In genomic region chr17:81064746-81065475, GRCh38 we compare ENCODE assay signal across 11 cellular contexts. TPM values are rescaled to one million over a fixed set of nuclear protein-coding genes. Genes with fewer than 3 reads are reported as not detected.
DNase-seq lines count a peak whose midpoint lies in the region; ATAC-seq and TF ChIP-seq lines count a peak whose summit lies in the region.
"Had no signal": no experiment of that assay in that cellular context is flagged by ENCODE, and none has a peak within 500 bp of the region (broad histone marks: within the 10 kb centered on the region; RNA-seq: fewer than 3 reads in every experiment).

No MANE protein-coding gene starts in this region.

- no peaks in the 10 kb centered on the region for H3K27me3 Mint-ChIP-seq in Caco-2 (ENCODE audit: insufficient read depth, unreplicated experiment)

- H3K23ac ChIP-seq in trophoblast cell (ENCODE audit: low read length) = no peak overlapping the region

- TF ChIP-seq POLR2A in GM18505 (IDR thresholded peaks at IDR 0.05; ENCODE audit: borderline replicate concordance, extremely low read depth, insufficient read depth, insufficient read length) = no peak

- peaks cover 98% of the 10 kb centered on the region for H3K27me3 ChIP-seq in BLaER1
- no peaks in the 10 kb centered on the region for H3K27me3 ChIP-seq in trophoblast cell (ENCODE audit: insufficient read depth, low read length)
- no peaks in the 10 kb centered on the region for H3K27me3 ChIP-seq in Caco-2 (replicated peaks; ENCODE audit: control insufficient read depth, insufficient read depth, low read length)

- H2BK5ac ChIP-seq in trophoblast cell (ENCODE audit: low read depth, low read length, poor library complexity) = peak overlapping the region; percentile 20

- H3K4me3 Mint-ChIP-seq in Caco-2 (ENCODE audit: unreplicated experiment) = no peak overlapping the region

- no peak overlapping the region for H3K9ac ChIP-seq in BLaER1
- no peak overlapping the region for H3K9ac ChIP-seq in trophoblast cell (ENCODE audit: low read length)

- no peaks in the 10 kb centered on the region for H3K9me3 Mint-ChIP-seq in Caco-2 (ENCODE audit: unreplicated experiment)

- no peak overlapping the region for H3K27ac ChIP-seq in BLaER1
- H3K27ac ChIP-seq in angular gyrus (ENCODE audit: low read depth, low read length) = peak overlapping the region; percentile 81
- peak overlapping the region; percentile 4 for H3K27ac ChIP-seq in trophoblast cell (ENCODE audit: low read depth, low read length)

- 0 out of 2 replicates have a peak overlapping the region, but pooled peaks have one; percentile 2 for H3K4me2 ChIP-seq in BLaER1
- no peak overlapping the region for H3K4me2 ChIP-seq in trophoblast cell (ENCODE audit: low read length)

- peak overlapping the region; percentile 9 for H2BK120ac ChIP-seq in trophoblast cell (ENCODE audit: insufficient read depth, low read length, poor library complexity)

- H2AK5ac ChIP-seq in trophoblast cell (ENCODE audit: low read length) = no peak overlapping the region

- H2BK12ac ChIP-seq in trophoblast cell (ENCODE audit: low read length) = peak overlapping the region; percentile 21

- peak overlapping the region; percentile 27 for H4K91ac ChIP-seq in trophoblast cell (ENCODE audit: low read depth, low read length)

- H4K8ac ChIP-seq in trophoblast cell (ENCODE audit: low read depth, low read length) = peak overlapping the region; percentile 10

- POLR2A ChIA-PET in Caco-2 (lab: Charles Lee) = no interaction called here

- WGBS in trophoblast cell (ENCODE audit: extremely low coverage, insufficient coverage, insufficient read length) = no CpG with 5 or more reads among the region's 17 CpGs

- H3K4ac ChIP-seq in trophoblast cell (ENCODE audit: low read depth, low read length) = peak overlapping the region; percentile 11

- H3K14ac ChIP-seq in trophoblast cell (ENCODE audit: low read length) = peak overlapping the region; percentile 18

- H3K36me3 ChIP-seq in BLaER1 (no peaks in the 10 kb centered on the region), trophoblast cell (ENCODE audit: control insufficient read depth in 1 of 2, insufficient read depth in 2 of 2, low read length in 2 of 2) (peaks cover 29 to 50% of the 10 kb centered on the region in 2 experiments), Caco-2 (ENCODE audit: control insufficient read depth, insufficient read depth, low read length) (peaks cover 3% of the 10 kb centered on the region)

- H3K79me1 ChIP-seq in trophoblast cell (ENCODE audit: low read length) = peaks cover 7% of the 10 kb centered on the region

- no peak for ATAC-seq in GM18505 (IDR thresholded peaks at IDR 0.05; ENCODE audit: unreplicated experiment)

- peaks cover 59% of the 10 kb centered on the region for H3K4me1 ChIP-seq in BLaER1
- peaks cover 19 to 24% of the 10 kb centered on the region in 2 experiments for H3K4me1 ChIP-seq in trophoblast cell (ENCODE audit: control insufficient read depth in 1 of 2, insufficient read depth in 2 of 2, low read length in 2 of 2)
- H3K4me1 ChIP-seq in Caco-2 = 0 out of 2 replicates have a peak, but pooled peaks cover 3% of the 10 kb centered on the region

- H3K27ac Mint-ChIP-seq in Caco-2 (ENCODE audit: unreplicated experiment) = no peak overlapping the region

- TF ChIP-seq CTCF in Caco-2 (IDR thresholded peaks at IDR 0.05; ENCODE audit: insufficient read depth in 1 of 2, low read depth in 1 of 2, low read length in 1 of 2, severe bottlenecking in 1 of 2, unreplicated experiment in 1 of 2) = no peak

- peaks cover 5% of the 10 kb centered on the region for H3K36me3 Mint-ChIP-seq in Caco-2 (ENCODE audit: insufficient read depth, unreplicated experiment)

- DNase-seq in head of caudate nucleus (peak in 29 of 42 donors; percentile 29 to 81 (median 56)), trophoblast cell (no peak), Caco-2 (no peak), medulla oblongata (ENCODE audit: extremely low spot score) (no peak), GM19238 (ENCODE audit: insufficient read length, low spot score) (no peak)
- DNase-seq: effector CD8-positive, alpha-beta T cell; NCI-H2171 treated with DMSO at 0.1 percent for 48 hours; SIG-M5 had no signal

- peak overlapping the region; percentile 24 for H2AFZ ChIP-seq in trophoblast cell (ENCODE audit: insufficient read depth, low read length, poor library complexity)

- no peak overlapping the region for H3K4me3 ChIP-seq in BLaER1
- H3K4me3 ChIP-seq in trophoblast cell (ENCODE audit: low read depth, low read length) = no peak overlapping the region
- H3K4me3 ChIP-seq in Caco-2 (ENCODE audit: low read depth, low read length) = no peak overlapping the region

- H3K9me3 ChIP-seq in BLaER1 = no peaks in the 10 kb centered on the region
- no peaks in the 10 kb centered on the region for H3K9me3 ChIP-seq in trophoblast cell (ENCODE audit: insufficient read depth, low read depth, low read length)
- H3K9me3 ChIP-seq in Caco-2 = no peaks in the 10 kb centered on the region

- peaks cover 8% of the 10 kb centered on the region for H3K4me1 Mint-ChIP-seq in Caco-2 (ENCODE audit: low read depth, unreplicated experiment)

- BruUV-seq in Caco-2 (replicated peaks; lab: Mats Ljungman, UMichigan) = no TSS peak

- CTCF ChIA-PET in Caco-2 (lab: Charles Lee) = no interaction called here

- no peak overlapping the region for H4K12ac ChIP-seq in trophoblast cell (ENCODE audit: low read depth, low read length)

- intact Hi-C loops in head of caudate nucleus (cut with DNase I) = no loop called here
- intact Hi-C loops in Caco-2 (cut with micrococcal nuclease; ENCODE audit: unreplicated experiment) = no loop called here

- H3K79me2 ChIP-seq in trophoblast cell (ENCODE audit: control insufficient read depth, insufficient read depth, low read length, poor library complexity) = no peaks in the 10 kb centered on the region

- peak overlapping the region; percentile 57 for H3K18ac ChIP-seq in trophoblast cell (ENCODE audit: low read length)

- H4K20me1 ChIP-seq in BLaER1 = peaks cover 71% of the 10 kb centered on the region

RNA-seq across cellular contexts. Expression of gene BAIAP2, which starts 30.0 kb away (rescaled TPM):
- 81.6 and 88.1 TPM in 2 replicates for polyA plus RNA-seq in trophoblast cell (2013)
- 52.6 and 57.7 TPM in 2 replicates for total RNA-seq in Caco-2 (2022)

Comparison
In these comparisons a context has a peak if more than half of its experiments do, and no peak if none do; other contexts are left out.
1. DNase-seq: peak in head of caudate nucleus (29 of 42); none in trophoblast cell (0 of 2), Caco-2 (0 of 2), medulla oblongata (single experiment) and GM19238 (single experiment).